ENCODE assay signal across 10 cellular contexts in the genomic region with DNA sequence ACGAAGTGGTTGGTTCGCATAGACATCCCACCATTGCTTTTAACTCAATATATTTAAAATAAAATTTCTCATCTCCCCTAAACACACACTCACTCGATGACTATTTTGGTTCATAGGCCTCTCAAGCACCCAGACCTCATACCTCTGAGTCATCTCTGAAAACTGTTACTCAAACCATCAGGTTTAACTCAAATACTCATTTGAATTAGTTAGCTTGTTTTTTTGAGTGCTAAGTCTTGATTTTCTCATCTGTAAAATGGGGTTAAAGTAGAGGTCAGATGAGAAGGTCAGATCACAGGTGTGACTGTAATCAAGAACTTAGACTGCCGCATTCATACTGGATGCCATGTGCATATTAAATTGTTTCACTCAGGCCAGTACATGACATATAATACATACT.
DNase-seq lines count a peak whose midpoint lies in the region; ATAC-seq, FAIRE-seq and TF ChIP-seq lines count a peak whose summit lies in the region.
"Had no signal": no experiment of that assay in that cellular context is flagged by ENCODE, and none has a peak within 500 bp of the region (broad histone marks: within the 10 kb centered on the region; RNA-seq: fewer than 3 reads in every experiment).

No MANE protein-coding gene starts in this region.

- peak; percentile 92 for DNase-seq in astrocyte (ENCODE audit: low read depth)
- peak; percentile 77 for DNase-seq in skeletal muscle cell (ENCODE audit: low read depth)
- no peak for DNase-seq in NCI-H1417 treated with DMSO at 0.1 percent for 48 hours (lab: John Stamatoyannopoulos, UW)
- DNase-seq in HT-29 (ENCODE audit: low spot score), result no peak
- DNase-seq in NCI-H69 (lab: John Stamatoyannopoulos, UW), result no peak
- DNase-seq in NCI-H2107 treated with DMSO at 0.1 percent for 48 hours (lab: John Stamatoyannopoulos, UW; ENCODE audit: unreplicated experiment), result no peak
- DNase-seq: activated CD4-positive, alpha-beta T cell treated with anti-CD3 and anti-CD28 coated beads for 36 hours; stimulated activated naive CD8-positive, alpha-beta T cell treated with anti-CD3 and anti-CD28 coated beads, Interleukin-15, Interleukin-2, amounts not matched to agents 100 U/mL and 50 U/mL, for 24 hours had no signal

- H3K27me3 Mint-ChIP-seq in astrocyte (ENCODE audit: low read depth, unreplicated experiment), result no peaks in the 10 kb centered on the region
- H3K27me3 Mint-ChIP-seq: activated CD4-positive, alpha-beta T cell treated with anti-CD3 and anti-CD28 coated beads for 36 hours had no signal

- H3K4me2 ChIP-seq in astrocyte (ENCODE audit: low read length), result peak overlapping the region; percentile 55

- no peaks in the 10 kb centered on the region for H3K9me3 ChIP-seq in astrocyte (ENCODE audit: insufficient read depth, low read depth, low read length)

- TF ChIP-seq CTCF in astrocyte (IDR thresholded peaks at IDR 0.05; ENCODE audit: insufficient read depth, low read depth, low read length), result no peak

- no peaks in the 10 kb centered on the region for H3K79me2 ChIP-seq in astrocyte (ENCODE audit: insufficient read depth, low read length)

- peak overlapping the region; percentile 94 for H3K27ac ChIP-seq in astrocyte (ENCODE audit: low read depth, low read length)

- H3K9ac ChIP-seq in astrocyte (ENCODE audit: low read length), result peak overlapping the region; percentile 76

- H3K4me3 Mint-ChIP-seq in astrocyte (ENCODE audit: unreplicated experiment), result no peak overlapping the region
- H3K4me3 Mint-ChIP-seq: activated CD4-positive, alpha-beta T cell treated with anti-CD3 and anti-CD28 coated beads for 36 hours had no signal

- no peaks in the 10 kb centered on the region for H3K27me3 ChIP-seq in astrocyte (ENCODE audit: insufficient read depth, low read length)

- FAIRE-seq in astrocyte (lab: Jason Lieb, UNC), result peak; percentile 47

- H4K20me1 ChIP-seq in astrocyte (ENCODE audit: insufficient read depth, low read length), result no peaks in the 10 kb centered on the region

- no peak overlapping the region for H3K4me3 ChIP-seq in astrocyte (ENCODE audit: insufficient read depth, low read depth, low read length)
- no peak overlapping the region for H3K4me3 ChIP-seq in skeletal muscle cell (ENCODE audit: low read depth, low read length)

- no peaks in the 10 kb centered on the region for H3K36me3 Mint-ChIP-seq in astrocyte (ENCODE audit: low read depth, unreplicated experiment)

- no peaks in the 10 kb centered on the region for H3K36me3 ChIP-seq in astrocyte (ENCODE audit: insufficient read depth, low read length)

- ATAC-seq in GM18907 (IDR thresholded peaks at IDR 0.05; ENCODE audit: unreplicated experiment), result peak; percentile 60
- ATAC-seq in HG02938 (IDR thresholded peaks at IDR 0.05; ENCODE audit: unreplicated experiment), result peak; percentile 71
- ATAC-seq: stimulated activated naive CD8-positive, alpha-beta T cell treated with anti-CD3 and anti-CD28 coated beads, Interleukin-15, Interleukin-2, amounts not matched to agents 100 U/mL and 50 U/mL, for 24 hours had no signal

- peaks cover 41% of the 10 kb centered on the region for H3K4me1 Mint-ChIP-seq in astrocyte (ENCODE audit: low read depth, unreplicated experiment)

- H2AFZ ChIP-seq in astrocyte (ENCODE audit: low read depth, low read length), result no peak overlapping the region

- peak overlapping the region; percentile 97 for H3K27ac Mint-ChIP-seq in astrocyte (ENCODE audit: unreplicated experiment)
- H3K27ac Mint-ChIP-seq: activated CD4-positive, alpha-beta T cell treated with anti-CD3 and anti-CD28 coated beads for 36 hours had no signal

- H3K4me1 ChIP-seq in astrocyte (ENCODE audit: insufficient read depth, low read length), result peaks cover 39% of the 10 kb centered on the region

- H3K9me3 Mint-ChIP-seq in astrocyte (ENCODE audit: unreplicated experiment), result peaks cover 1% of the 10 kb centered on the region

Comparison
In these comparisons a context has a peak if more than half of its experiments do, and no peak if none do; other contexts are left out.
1. DNase-seq: peak in astrocyte (single experiment) and skeletal muscle cell (single experiment); none in NCI-H1417 treated with DMSO at 0.1 percent for 48 hours (single experiment), HT-29 (single experiment), NCI-H69 (single experiment) and NCI-H2107 treated with DMSO at 0.1 percent for 48 hours (single experiment).